7 cellular contexts compared by ENCODE assay signal in genomic region chr15:60165111-60165510, GRCh38.
"Had no signal": no experiment of that assay in that cellular context is flagged by ENCODE, and none has a peak within 500 bp of the region (broad histone marks: within the 10 kb centered on the region; RNA-seq: fewer than 3 reads in every experiment).

No MANE protein-coding gene starts in this region.

- DNase-seq: H7, HFFc6, KBM-7 had no signal

- H3K9me3 ChIP-seq: HAP-1 had no signal

- H3K4me3 ChIP-seq: GM23338, HAP-1 had no signal

- FAIRE-seq: HepG2 had no signal

- H3K4me1 ChIP-seq: HAP-1 had no signal

- H3K4me2 ChIP-seq: GM23338 had no signal

- H2AFZ ChIP-seq: GM23338 had no signal

- H3K36me3 ChIP-seq: HAP-1 had no signal

- H3K27ac ChIP-seq: HL-60 had no signal
